In the genomic region with DNA sequence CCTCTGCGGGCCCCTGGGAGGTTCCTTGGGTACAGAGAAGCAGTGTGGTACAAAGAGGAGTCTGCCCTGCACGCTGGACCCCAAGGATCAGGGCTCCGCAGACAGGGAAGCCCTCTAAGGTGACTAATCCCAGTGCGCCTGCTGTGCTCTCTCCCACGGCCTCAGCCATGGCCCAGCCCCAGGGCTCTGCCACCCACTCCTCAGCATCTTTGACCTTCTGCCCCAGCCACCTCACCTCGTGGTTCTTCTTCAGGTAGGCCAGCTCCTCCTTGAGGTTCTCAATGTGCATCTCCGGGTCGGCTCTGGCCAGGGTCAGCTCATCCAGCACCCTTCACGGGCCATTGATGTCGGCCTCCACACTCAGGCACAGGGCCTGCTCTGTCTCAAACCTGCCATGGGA, we compare ENCODE assay signal across 8 cellular contexts. TPM values are rescaled to one million over a fixed set of nuclear protein-coding genes. Genes with fewer than 3 reads are reported as not detected.
"Had no signal": no experiment of that assay in that cellular context is flagged by ENCODE, and none has a peak within 500 bp of the region (broad histone marks: within the 10 kb centered on the region; RNA-seq: fewer than 3 reads in every experiment).

No MANE protein-coding gene starts in this region.

RNA-seq across cellular contexts. Expression of a gene that starts 47.8 kb away (rescaled TPM):
- total RNA-seq: activated CD4-positive, alpha-beta memory T cell treated with anti-CD3 and anti-CD28 coated beads, Interleukin-2, amount 10 ng/mL, durations not matched to agents 7 days and 5 days; activated CD4-positive, alpha-beta T cell treated with anti-CD3 and anti-CD28 coated beads for 36 hours; activated T-helper 2 cell treated with anti-CD3 and anti-CD28 coated beads, Interferon-gamma antibody, Interleukin-2, Interleukin-4, amounts not matched to agents 10 μg/mL and 5 μg/mL and 100 μg/mL, durations not matched to agents 14 hours and 24 hours and 36 hours; ascending aorta; cardiac muscle cell; T-helper 1 cell treated with Interleukin-12 subunit alpha and Interleukin-12 subunit beta and Interleukin-4 antibody, amounts not matched to agents 30 ng/mL and 1 ng/mL, for 36 hours; T-helper 17 cell; WTC11 had no signal
- polyA plus RNA-seq: cardiac muscle cell had no signal
